In genomic region chr6:44667668-44668390, GRCh38 we compare ENCODE assay signal across 1 cellular context.
TF ChIP-seq lines count a peak whose summit lies in the region.

No MANE protein-coding gene starts in this region.

TF ChIP-seq in GM23338, 12 proteins besides CTCF, POLR2A, EP300 and RAD21 (continued from another document):
- TF ChIP-seq REST (IDR thresholded peaks at IDR 0.05; ENCODE audit: unreplicated experiment) (no peak), ZNF462 (CRISPR knock-in tag; IDR thresholded peaks at IDR 0.05) (no peak), POLR2AphosphoS5 (IDR thresholded peaks at IDR 0.05; ENCODE audit: low read depth) (no peak), STAT1 (IDR thresholded peaks at IDR 0.05; ENCODE audit: unreplicated experiment) (no peak), EZH2phosphoT487 (IDR thresholded peaks at IDR 0.05; ENCODE audit: unreplicated experiment) (no peak), CREB1 (CRISPR knock-in tag; IDR thresholded peaks at IDR 0.05; ENCODE audit: low read depth) (no peak), ETS1 (IDR thresholded peaks at IDR 0.05) (no peak)
